In the genomic region with DNA sequence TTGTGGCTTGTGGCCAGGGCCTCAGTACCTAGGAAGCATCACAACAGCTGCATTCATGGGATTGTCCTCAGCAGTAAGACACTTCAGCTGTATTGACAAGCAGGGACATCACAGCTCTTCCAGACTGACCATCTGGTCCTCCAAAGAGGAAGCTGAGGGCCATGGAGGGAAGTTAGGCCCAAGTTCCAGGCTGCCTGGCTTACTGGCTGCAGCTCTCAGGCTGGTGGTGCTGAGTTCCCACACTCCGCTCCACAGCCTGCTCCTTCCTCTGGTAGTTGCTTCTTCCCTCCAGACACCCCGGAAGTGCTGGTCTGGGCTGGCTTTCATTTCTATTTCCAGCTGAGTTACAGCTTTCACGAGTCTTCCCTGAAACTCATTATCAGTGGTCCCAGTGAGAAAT, we compare ENCODE assay signal across 13 cellular contexts. TPM values are rescaled to one million over a fixed set of nuclear protein-coding genes. Genes with fewer than 3 reads are reported as not detected.
DNase-seq lines count a peak whose midpoint lies in the region; TF ChIP-seq lines count a peak whose summit lies in the region.
"Had no signal": no experiment of that assay in that cellular context is flagged by ENCODE, and none has a peak within 500 bp of the region (broad histone marks: within the 10 kb centered on the region; RNA-seq: fewer than 3 reads in every experiment).

No MANE protein-coding gene starts in this region.

- no peaks in the 10 kb centered on the region for H3K27me3 ChIP-seq in neutrophil

- no peaks in the 10 kb centered on the region for H3K36me3 Mint-ChIP-seq in type B pancreatic cell
- no peaks in the 10 kb centered on the region for H3K36me3 Mint-ChIP-seq in mesothelial cell of epicardium

- DNase-seq in CMK (ENCODE audit: low read depth) (peak; percentile 57), GOT3 (lab: John Stamatoyannopoulos, UW) (no peak), type B pancreatic cell (ENCODE audit: extremely low spot score, unreplicated experiment) (no peak), mesothelial cell of epicardium (ENCODE audit: low spot score in 2 of 2, unreplicated experiment in 2 of 2) (no peak), cortex of kidney (lab: John Stamatoyannopoulos, UW) (no peak)
- DNase-seq: DMS79, NCI-H510A had no signal

- H3K4me3 Mint-ChIP-seq in type B pancreatic cell (no peak overlapping the region), mesothelial cell of epicardium (no peak overlapping the region)

- H3K27ac ChIP-seq in KOPT-K1 (ENCODE audit: low read depth, low read length, poor library complexity, severe bottlenecking) = peak overlapping the region; percentile 3
- peak overlapping the region; percentile 52 for H3K27ac ChIP-seq in cingulate gyrus (ENCODE audit: low read depth, low read length)
- H3K27ac ChIP-seq in neutrophil = peak overlapping the region; percentile 11
- H3K27ac ChIP-seq: KMS-11 had no signal

- peaks cover 7 to 10% of the 10 kb centered on the region in 2 experiments for H3K4me1 ChIP-seq in neutrophil (ENCODE audit: control insufficient read depth in 1 of 2, insufficient read depth in 1 of 2, low read depth in 1 of 2, low read length in 1 of 2)

- H3K4me3 ChIP-seq in neutrophil (ENCODE audit: low read depth in 1 of 2, low read length in 1 of 2) = no peak overlapping the region

- no peaks in the 10 kb centered on the region for H3K27me3 Mint-ChIP-seq in type B pancreatic cell
- H3K27me3 Mint-ChIP-seq in mesothelial cell of epicardium (ENCODE audit: low read depth) = no peaks in the 10 kb centered on the region

- no peaks in the 10 kb centered on the region for H3K36me3 ChIP-seq in KOPT-K1 (ENCODE audit: insufficient read depth, low read length)
- no peaks in the 10 kb centered on the region for H3K36me3 ChIP-seq in neutrophil

- H3K27ac Mint-ChIP-seq in type B pancreatic cell (no peak overlapping the region), mesothelial cell of epicardium (no peak overlapping the region)

- no peaks in the 10 kb centered on the region for H3K9me3 Mint-ChIP-seq in type B pancreatic cell
- no peaks in the 10 kb centered on the region for H3K9me3 Mint-ChIP-seq in mesothelial cell of epicardium

- TF ChIP-seq CTCF in neutrophil (IDR thresholded peaks at IDR 0.05) (no peak), type B pancreatic cell (conservative IDR thresholded peaks at IDR 0.05) (no peak), mesothelial cell of epicardium (IDR thresholded peaks at IDR 0.05; ENCODE audit: unreplicated experiment) (no peak)

- no peaks in the 10 kb centered on the region for H3K9me3 ChIP-seq in KOPT-K1 (ENCODE audit: insufficient read depth, low read length, poor library complexity, severe bottlenecking)
- H3K9me3 ChIP-seq in neutrophil = no peaks in the 10 kb centered on the region

- peaks cover 21% of the 10 kb centered on the region for H3K4me1 Mint-ChIP-seq in type B pancreatic cell (ENCODE audit: unreplicated experiment)
- H3K4me1 Mint-ChIP-seq in mesothelial cell of epicardium = peaks cover 16% of the 10 kb centered on the region

RNA-seq across cellular contexts. Expression of a gene that starts 5.7 kb away (rescaled TPM):
- total RNA-seq in type B pancreatic cell (ENCODE audit: low replicate concordance) (4.1 and 7.7 TPM in 2 replicates), mesothelial cell of epicardium (26.8 to 30.3 TPM (median 27.0 TPM) in 3 replicates)

RNA-seq across cellular contexts. Expression of a gene that starts 17.5 kb away (rescaled TPM):
- total RNA-seq in type B pancreatic cell (ENCODE audit: low replicate concordance) (not detected in 2 replicates), mesothelial cell of epicardium (not detected in 3 replicates)
- total RNA-seq: bronchial epithelial cell, skeletal muscle tissue had no signal

RNA-seq across cellular contexts. Expression of a gene that starts 25.7 kb away (rescaled TPM):
- total RNA-seq in type B pancreatic cell (ENCODE audit: low replicate concordance) (not detected in 2 replicates), mesothelial cell of epicardium (0.29 TPM in 1 of 3 replicates, not detected in the others)
- total RNA-seq: bronchial epithelial cell had no signal

RNA-seq across cellular contexts. Expression of a gene that starts 48.9 kb away (rescaled TPM):
- 9.4 and 25.8 TPM in 2 replicates for total RNA-seq in type B pancreatic cell (ENCODE audit: low replicate concordance)
- 24.9 to 28.9 TPM (median 25.2 TPM) in 3 replicates for total RNA-seq in mesothelial cell of epicardium
